In the genomic region with DNA sequence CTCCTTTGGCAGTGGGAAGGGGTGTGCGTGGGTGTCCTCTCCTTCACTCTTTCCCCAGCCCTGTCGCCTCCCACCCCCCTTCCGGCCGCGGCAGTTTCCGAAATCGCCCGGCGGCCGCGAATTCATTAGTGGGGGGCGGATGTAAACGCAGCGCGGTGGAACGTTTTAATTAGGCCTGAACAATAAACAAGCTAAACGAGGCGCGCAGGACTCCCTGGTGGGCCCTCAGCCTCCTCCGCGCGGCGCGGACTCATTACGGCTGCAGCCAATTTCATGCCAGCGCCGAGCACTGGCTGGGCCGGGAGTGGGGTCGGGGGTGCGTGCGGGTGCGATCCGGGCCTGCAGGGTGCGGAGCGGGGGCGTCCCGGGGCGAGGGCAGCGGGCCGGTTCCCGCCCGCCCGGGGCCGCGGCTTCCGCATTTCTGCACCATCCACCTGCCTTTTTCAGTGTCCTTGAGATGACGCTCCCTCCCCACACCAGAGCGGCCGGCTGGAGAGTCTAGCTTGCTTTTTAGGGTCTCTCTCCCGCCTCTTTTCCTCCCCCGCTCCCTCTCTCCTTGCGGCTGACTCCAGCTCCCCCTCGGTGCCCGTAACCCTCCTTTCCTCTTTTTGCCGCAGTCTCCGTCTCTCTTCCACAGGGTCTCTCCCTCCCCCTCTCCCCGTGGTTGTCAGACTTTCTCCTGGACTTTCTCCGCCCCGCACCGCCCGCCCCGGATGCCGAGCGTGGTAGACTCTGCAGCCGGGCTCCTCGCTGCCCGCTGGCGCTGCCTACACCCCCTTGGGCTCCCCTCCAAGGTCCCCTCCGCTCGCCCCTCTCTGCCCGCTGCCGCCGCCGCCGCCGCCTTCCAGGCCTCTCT, we compare ENCODE assay signal across 1 cellular context.
A peak's percentile ranks its signal among the peaks of the same experiment; 100 is the strongest.
TF ChIP-seq lines count a peak whose summit lies in the region.

TSS of gene CISTR (minus strand) at position 644 of the 856 bp plus-strand sequence.

TF ChIP-seq in H1, 55 proteins besides CTCF, POLR2A, EP300 and RAD21:
- TF ChIP-seq SP4 (IDR thresholded peaks at IDR 0.05; ENCODE audit: low read length) (no peak), GTF2F1 (IDR thresholded peaks at IDR 0.05; ENCODE audit: borderline replicate concordance, low read depth, low read length) (no peak), CEBPB (IDR thresholded peaks at IDR 0.05; ENCODE audit: low read depth, low read length) (no peak), SAP30 (IDR thresholded peaks at IDR 0.05; ENCODE audit: insufficient read depth, insufficient replicate concordance, low read length) (no peak), NANOG (IDR thresholded peaks at IDR 0.05; ENCODE audit: insufficient read depth, low read depth, low read length, poor library complexity, severe bottlenecking) (no peak), KDM1A (IDR thresholded peaks at IDR 0.05; ENCODE audit: borderline replicate concordance, low read length) (no peak), MAFK (IDR thresholded peaks at IDR 0.05; ENCODE audit: low read depth, low read length) (no peak), E2F6 (IDR thresholded peaks at IDR 0.05) (no peak), YY1 (IDR thresholded peaks at IDR 0.05; ENCODE audit: low read depth, low read length) (no peak), JUN (IDR thresholded peaks at IDR 0.05; ENCODE audit: low read depth, low read length) (no peak), KDM4A (IDR thresholded peaks at IDR 0.05; ENCODE audit: low read depth, low read length, severe bottlenecking) (peak; percentile 46), RBBP5 (IDR thresholded peaks at IDR 0.05; ENCODE audit: borderline replicate concordance, low read depth, low read length) (no peak), CBX5 (IDR thresholded peaks at IDR 0.05; ENCODE audit: low read depth, low read length) (no peak), ZNF274 (IDR thresholded peaks at IDR 0.05; ENCODE audit: borderline replicate concordance, extremely low read depth, low read length) (no peak), ASH2L (IDR thresholded peaks at IDR 0.05; ENCODE audit: low read length) (peak; percentile 69), CHD2 (IDR thresholded peaks at IDR 0.05; ENCODE audit: low read length) (no peak), BRCA1 (IDR thresholded peaks at IDR 0.05; ENCODE audit: low read depth, low read length) (no peak), SUZ12 (IDR thresholded peaks at IDR 0.05; ENCODE audit: low read length) (peak; percentile 87), CREB1 (IDR thresholded peaks at IDR 0.05) (no peak), SIN3A (conservative IDR thresholded peaks at IDR 0.05 in 1 of 2, IDR thresholded peaks at IDR 0.05 in 1 of 2; ENCODE audit: low read depth in 1 of 2, low read length in 2 of 2) (no peak), SRF (IDR thresholded peaks at IDR 0.05; ENCODE audit: low read depth, low read length) (no peak), RNF2 (IDR thresholded peaks at IDR 0.05; ENCODE audit: borderline replicate concordance, low read depth, low read length, missing control alignments, poor library complexity, severe bottlenecking) (peak; percentile 38), HDAC2 (IDR thresholded peaks at IDR 0.05; ENCODE audit: borderline replicate concordance in 1 of 2, low read depth in 2 of 2, low read length in 2 of 2) (no peak; a peak in 1 of 4 replicates), FOSL1 (IDR thresholded peaks at IDR 0.05; ENCODE audit: insufficient read depth, low read depth, low read length) (no peak), SP1 (IDR thresholded peaks at IDR 0.05; ENCODE audit: low read depth, low read length) (no peak), CTBP2 (IDR thresholded peaks at IDR 0.05; ENCODE audit: borderline replicate concordance, insufficient read depth, insufficient read length, low read length) (peak; percentile 58), CHD1 (IDR thresholded peaks at IDR 0.05; ENCODE audit: low read depth, low read length) (no peak), TAF1 (IDR thresholded peaks at IDR 0.05; ENCODE audit: low read depth, low read length) (no peak), EZH2 (IDR thresholded peaks at IDR 0.05; ENCODE audit: low read depth, low read length, severe bottlenecking) (peak; percentile 81), GABPA (IDR thresholded peaks at IDR 0.05; ENCODE audit: borderline replicate concordance, insufficient read depth, low read length) (no peak), SP2 (IDR thresholded peaks at IDR 0.05; ENCODE audit: low read length) (no peak)
- TF ChIP-seq, protein P1, sequence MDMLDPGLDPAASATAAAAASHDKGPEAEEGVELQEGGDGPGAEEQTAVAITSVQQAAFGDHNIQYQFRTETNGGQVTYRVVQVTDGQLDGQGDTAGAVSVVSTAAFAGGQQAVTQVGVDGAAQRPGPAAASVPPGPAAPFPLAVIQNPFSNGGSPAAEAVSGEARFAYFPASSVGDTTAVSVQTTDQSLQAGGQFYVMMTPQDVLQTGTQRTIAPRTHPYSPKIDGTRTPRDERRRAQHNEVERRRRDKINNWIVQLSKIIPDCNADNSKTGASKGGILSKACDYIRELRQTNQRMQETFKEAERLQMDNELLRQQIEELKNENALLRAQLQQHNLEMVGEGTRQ (IDR thresholded peaks at IDR 0.05; ENCODE audit: low read length), result no peak
- TF ChIP-seq, protein P2, sequence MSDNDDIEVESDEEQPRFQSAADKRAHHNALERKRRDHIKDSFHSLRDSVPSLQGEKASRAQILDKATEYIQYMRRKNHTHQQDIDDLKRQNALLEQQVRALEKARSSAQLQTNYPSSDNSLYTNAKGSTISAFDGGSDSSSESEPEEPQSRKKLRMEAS (IDR thresholded peaks at IDR 0.05), result peak; percentile 21; the same call in 1 of the 2 replicates
- TF ChIP-seq, protein P3, sequence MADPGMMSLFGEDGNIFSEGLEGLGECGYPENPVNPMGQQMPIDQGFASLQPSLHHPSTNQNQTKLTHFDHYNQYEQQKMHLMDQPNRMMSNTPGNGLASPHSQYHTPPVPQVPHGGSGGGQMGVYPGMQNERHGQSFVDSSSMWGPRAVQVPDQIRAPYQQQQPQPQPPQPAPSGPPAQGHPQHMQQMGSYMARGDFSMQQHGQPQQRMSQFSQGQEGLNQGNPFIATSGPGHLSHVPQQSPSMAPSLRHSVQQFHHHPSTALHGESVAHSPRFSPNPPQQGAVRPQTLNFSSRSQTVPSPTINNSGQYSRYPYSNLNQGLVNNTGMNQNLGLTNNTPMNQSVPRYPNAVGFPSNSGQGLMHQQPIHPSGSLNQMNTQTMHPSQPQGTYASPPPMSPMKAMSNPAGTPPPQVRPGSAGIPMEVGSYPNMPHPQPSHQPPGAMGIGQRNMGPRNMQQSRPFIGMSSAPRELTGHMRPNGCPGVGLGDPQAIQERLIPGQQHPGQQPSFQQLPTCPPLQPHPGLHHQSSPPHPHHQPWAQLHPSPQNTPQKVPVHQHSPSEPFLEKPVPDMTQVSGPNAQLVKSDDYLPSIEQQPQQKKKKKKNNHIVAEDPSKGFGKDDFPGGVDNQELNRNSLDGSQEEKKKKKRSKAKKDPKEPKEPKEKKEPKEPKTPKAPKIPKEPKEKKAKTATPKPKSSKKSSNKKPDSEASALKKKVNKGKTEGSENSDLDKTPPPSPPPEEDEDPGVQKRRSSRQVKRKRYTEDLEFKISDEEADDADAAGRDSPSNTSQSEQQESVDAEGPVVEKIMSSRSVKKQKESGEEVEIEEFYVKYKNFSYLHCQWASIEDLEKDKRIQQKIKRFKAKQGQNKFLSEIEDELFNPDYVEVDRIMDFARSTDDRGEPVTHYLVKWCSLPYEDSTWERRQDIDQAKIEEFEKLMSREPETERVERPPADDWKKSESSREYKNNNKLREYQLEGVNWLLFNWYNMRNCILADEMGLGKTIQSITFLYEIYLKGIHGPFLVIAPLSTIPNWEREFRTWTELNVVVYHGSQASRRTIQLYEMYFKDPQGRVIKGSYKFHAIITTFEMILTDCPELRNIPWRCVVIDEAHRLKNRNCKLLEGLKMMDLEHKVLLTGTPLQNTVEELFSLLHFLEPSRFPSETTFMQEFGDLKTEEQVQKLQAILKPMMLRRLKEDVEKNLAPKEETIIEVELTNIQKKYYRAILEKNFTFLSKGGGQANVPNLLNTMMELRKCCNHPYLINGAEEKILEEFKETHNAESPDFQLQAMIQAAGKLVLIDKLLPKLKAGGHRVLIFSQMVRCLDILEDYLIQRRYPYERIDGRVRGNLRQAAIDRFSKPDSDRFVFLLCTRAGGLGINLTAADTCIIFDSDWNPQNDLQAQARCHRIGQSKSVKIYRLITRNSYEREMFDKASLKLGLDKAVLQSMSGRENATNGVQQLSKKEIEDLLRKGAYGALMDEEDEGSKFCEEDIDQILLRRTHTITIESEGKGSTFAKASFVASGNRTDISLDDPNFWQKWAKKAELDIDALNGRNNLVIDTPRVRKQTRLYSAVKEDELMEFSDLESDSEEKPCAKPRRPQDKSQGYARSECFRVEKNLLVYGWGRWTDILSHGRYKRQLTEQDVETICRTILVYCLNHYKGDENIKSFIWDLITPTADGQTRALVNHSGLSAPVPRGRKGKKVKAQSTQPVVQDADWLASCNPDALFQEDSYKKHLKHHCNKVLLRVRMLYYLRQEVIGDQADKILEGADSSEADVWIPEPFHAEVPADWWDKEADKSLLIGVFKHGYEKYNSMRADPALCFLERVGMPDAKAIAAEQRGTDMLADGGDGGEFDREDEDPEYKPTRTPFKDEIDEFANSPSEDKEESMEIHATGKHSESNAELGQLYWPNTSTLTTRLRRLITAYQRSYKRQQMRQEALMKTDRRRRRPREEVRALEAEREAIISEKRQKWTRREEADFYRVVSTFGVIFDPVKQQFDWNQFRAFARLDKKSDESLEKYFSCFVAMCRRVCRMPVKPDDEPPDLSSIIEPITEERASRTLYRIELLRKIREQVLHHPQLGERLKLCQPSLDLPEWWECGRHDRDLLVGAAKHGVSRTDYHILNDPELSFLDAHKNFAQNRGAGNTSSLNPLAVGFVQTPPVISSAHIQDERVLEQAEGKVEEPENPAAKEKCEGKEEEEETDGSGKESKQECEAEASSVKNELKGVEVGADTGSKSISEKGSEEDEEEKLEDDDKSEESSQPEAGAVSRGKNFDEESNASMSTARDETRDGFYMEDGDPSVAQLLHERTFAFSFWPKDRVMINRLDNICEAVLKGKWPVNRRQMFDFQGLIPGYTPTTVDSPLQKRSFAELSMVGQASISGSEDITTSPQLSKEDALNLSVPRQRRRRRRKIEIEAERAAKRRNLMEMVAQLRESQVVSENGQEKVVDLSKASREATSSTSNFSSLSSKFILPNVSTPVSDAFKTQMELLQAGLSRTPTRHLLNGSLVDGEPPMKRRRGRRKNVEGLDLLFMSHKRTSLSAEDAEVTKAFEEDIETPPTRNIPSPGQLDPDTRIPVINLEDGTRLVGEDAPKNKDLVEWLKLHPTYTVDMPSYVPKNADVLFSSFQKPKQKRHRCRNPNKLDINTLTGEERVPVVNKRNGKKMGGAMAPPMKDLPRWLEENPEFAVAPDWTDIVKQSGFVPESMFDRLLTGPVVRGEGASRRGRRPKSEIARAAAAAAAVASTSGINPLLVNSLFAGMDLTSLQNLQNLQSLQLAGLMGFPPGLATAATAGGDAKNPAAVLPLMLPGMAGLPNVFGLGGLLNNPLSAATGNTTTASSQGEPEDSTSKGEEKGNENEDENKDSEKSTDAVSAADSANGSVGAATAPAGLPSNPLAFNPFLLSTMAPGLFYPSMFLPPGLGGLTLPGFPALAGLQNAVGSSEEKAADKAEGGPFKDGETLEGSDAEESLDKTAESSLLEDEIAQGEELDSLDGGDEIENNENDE (IDR thresholded peaks at IDR 0.05; ENCODE audit: insufficient replicate concordance, low read length), result no peak
